Comparison of ENCODE assay signal across 8 cellular contexts in the genomic region with DNA sequence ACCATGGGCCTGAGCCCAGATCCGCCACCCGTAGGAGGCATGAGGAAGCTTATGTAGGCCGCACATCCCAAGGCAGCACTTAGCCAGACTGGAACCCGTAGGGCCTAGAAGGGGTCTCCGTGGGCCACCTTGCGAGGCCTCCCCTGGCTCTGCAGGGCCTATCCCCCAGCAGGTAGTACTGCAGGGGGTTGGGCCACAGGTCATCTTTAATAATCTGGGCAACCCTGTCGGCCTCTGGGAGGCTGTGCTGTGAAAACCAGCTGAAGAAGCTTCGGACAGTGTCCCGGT. TPM values are rescaled to one million over a fixed set of nuclear protein-coding genes. Genes with fewer than 3 reads are reported as not detected.
A peak's percentile ranks its signal among the peaks of the same experiment; 100 is the strongest.
DNase-seq lines count a peak whose midpoint lies in the region; ATAC-seq and TF ChIP-seq lines count a peak whose summit lies in the region.

No MANE protein-coding gene starts in this region.

- TF ChIP-seq POLR2A in esophagus muscularis mucosa (IDR thresholded peaks at IDR 0.05; ENCODE audit: low read depth) (no peak), prostate gland (IDR thresholded peaks at IDR 0.05) (no peak)

- POLR2A ChIA-PET in CD8-positive, alpha-beta memory T cell (lab: Charles Lee), result interaction anchor here (0.6 kb wide), 1 partner anchor 171 kb away, joined by 3 read pairs; no protein-coding TSS in a partner anchor

- no peaks in the 10 kb centered on the region for H3K9me3 ChIP-seq in CD8-positive, alpha-beta memory T cell (ENCODE audit: low read length)
- H3K9me3 ChIP-seq in T-helper 17 cell (ENCODE audit: control insufficient read depth, low read length, poor library complexity, severe bottlenecking), result no peaks in the 10 kb centered on the region
- no peaks in the 10 kb centered on the region for H3K9me3 ChIP-seq in esophagus muscularis mucosa
- no peaks in the 10 kb centered on the region for H3K9me3 ChIP-seq in prostate gland

- H3K36me3 Mint-ChIP-seq in CD8-positive, alpha-beta memory T cell, result peaks cover 0 to 4% (median 0%) of the 10 kb centered on the region in 3 donors
- peaks cover 3% of the 10 kb centered on the region for H3K36me3 Mint-ChIP-seq in T-helper 17 cell (ENCODE audit: low read depth)

- H3K9me3 Mint-ChIP-seq in CD8-positive, alpha-beta memory T cell, result no peaks in the 10 kb centered on the region

- H3K4me1 Mint-ChIP-seq in CD8-positive, alpha-beta memory T cell, result peaks cover 20 to 29% (median 22%) of the 10 kb centered on the region in 3 donors
- H3K4me1 Mint-ChIP-seq in T-helper 17 cell, result peaks cover 16% of the 10 kb centered on the region

- H3K4me3 ChIP-seq in CD8-positive, alpha-beta memory T cell (ENCODE audit: low read length), result peak overlapping the region; percentile 64
- H3K4me3 ChIP-seq in esophagus muscularis mucosa, result peak overlapping the region; percentile 75 to 82 (median 76)
- peak overlapping the region; percentile 55 to 83 for H3K4me3 ChIP-seq in prostate gland

- peak overlapping the region; percentile 82 to 87 (median 85) for H3K4me3 Mint-ChIP-seq in CD8-positive, alpha-beta memory T cell
- peak overlapping the region; percentile 90 for H3K4me3 Mint-ChIP-seq in T-helper 17 cell

- DNase-seq in CD8-positive, alpha-beta memory T cell, result no peak
- DNase-seq in T-helper 17 cell (no peak), esophagus muscularis mucosa (ENCODE audit: extremely low spot score) (no peak), prostate gland (ENCODE audit: low spot score) (no peak)
- DNase-seq in stimulated activated CD4-positive, alpha-beta T cell treated with anti-CD3 and anti-CD28 coated beads, Interleukin-2, amount 100 ng/mL, for 48 hours, result no peak

- TF ChIP-seq CTCF in esophagus muscularis mucosa (IDR thresholded peaks at IDR 0.05), result no peak
- no peak for TF ChIP-seq CTCF in prostate gland (IDR thresholded peaks at IDR 0.05)

- peaks cover 18% of the 10 kb centered on the region for H3K4me1 ChIP-seq in CD8-positive, alpha-beta memory T cell (ENCODE audit: insufficient read depth, low read length)
- H3K4me1 ChIP-seq in esophagus muscularis mucosa (peaks cover 23 to 65% (median 34%) of the 10 kb centered on the region in 4 donors), prostate gland (replicated peaks) (peaks cover 6% of the 10 kb centered on the region)

- no peaks in the 10 kb centered on the region for H3K27me3 ChIP-seq in CD8-positive, alpha-beta memory T cell (ENCODE audit: insufficient read depth, low read length, poor library complexity, severe bottlenecking)
- H3K27me3 ChIP-seq in esophagus muscularis mucosa, result no peaks in the 10 kb centered on the region
- H3K27me3 ChIP-seq in prostate gland (replicated peaks; ENCODE audit: insufficient read depth), result no peaks in the 10 kb centered on the region

- TF ChIP-seq EP300 in esophagus muscularis mucosa (IDR thresholded peaks at IDR 0.05), result no peak

- CTCF ChIA-PET in CD8-positive, alpha-beta memory T cell (lab: Charles Lee), result no interaction called here

- H3K36me3 ChIP-seq in CD8-positive, alpha-beta memory T cell (ENCODE audit: insufficient read depth, low read length), result no peaks in the 10 kb centered on the region
- peaks cover 0 to 4% (median 2%) of the 10 kb centered on the region in 4 donors for H3K36me3 ChIP-seq in esophagus muscularis mucosa
- H3K36me3 ChIP-seq in prostate gland, result no peaks in the 10 kb centered on the region

- H3K27ac ChIP-seq in CD8-positive, alpha-beta memory T cell (ENCODE audit: low read depth, low read length), result no peak overlapping the region
- H3K27ac ChIP-seq in esophagus muscularis mucosa (replicated peaks in 1 of 4), result peak overlapping the region; percentile 84 to 92 (median 86)
- peak overlapping the region; percentile 91 to 92 for H3K27ac ChIP-seq in prostate gland

- H3K27ac Mint-ChIP-seq in CD8-positive, alpha-beta memory T cell, result peak overlapping the region; percentile 21 to 96 (median 91)
- peak overlapping the region; percentile 87 for H3K27ac Mint-ChIP-seq in T-helper 17 cell

- 86% methylated on average over 2 of the region's 9 CpGs for WGBS in esophagus muscularis mucosa
- 73% methylated on average over 9 of the region's 9 CpGs for WGBS in prostate gland

- H3K27me3 Mint-ChIP-seq in CD8-positive, alpha-beta memory T cell, result peaks cover 0 to 3% of the 10 kb centered on the region in 2 donors
- no peaks in the 10 kb centered on the region for H3K27me3 Mint-ChIP-seq in T-helper 17 cell

- intact Hi-C loops in esophagus muscularis mucosa (cut with DNase I), result no loop called here
- intact Hi-C loops in prostate gland (cut with DNase I), result no loop called here

- ATAC-seq in T-helper 17 cell, result no peak
- ATAC-seq in HG03342 (IDR thresholded peaks at IDR 0.05; ENCODE audit: unreplicated experiment), result no peak
- no peak for ATAC-seq in HG03025 (IDR thresholded peaks at IDR 0.05; ENCODE audit: low FRiP score, unreplicated experiment)
- no peak for ATAC-seq in HG03159 (IDR thresholded peaks at IDR 0.05; ENCODE audit: unreplicated experiment)

RNA-seq across cellular contexts. Expression of a gene that starts 18.5 kb away (rescaled TPM):
- 100 to 1,000 TPM; 120 to 121 TPM for total RNA-seq in CD8-positive, alpha-beta memory T cell
- 4.4 TPM for polyA plus RNA-seq in CD8-positive, alpha-beta memory T cell
- total RNA-seq in T-helper 17 cell, result 10 to 100 TPM; 14.9 to 18.9 TPM
- total RNA-seq in esophagus muscularis mucosa, result 10 to 100 TPM in 1 of 4 donors, 1 to 10 TPM in 3; 5.4 to 10.8 (median 8.0) TPM
- 10 to 100 TPM; 11.2 to 17.4 TPM for total RNA-seq in prostate gland

RNA-seq across cellular contexts. Expression of a gene that starts 18.6 kb away (rescaled TPM):
- 10 to 100 TPM; 87.1 to 88.8 TPM for total RNA-seq in CD8-positive, alpha-beta memory T cell
- polyA plus RNA-seq in CD8-positive, alpha-beta memory T cell, result 15.8 TPM
- total RNA-seq in T-helper 17 cell, result 10 to 100 TPM; 11.1 to 13.6 TPM
- total RNA-seq in esophagus muscularis mucosa, result 10 to 100 TPM; 21.7 to 31.9 (median 29.8) TPM
- 10 to 100 TPM; 33.2 to 44.3 TPM for total RNA-seq in prostate gland

Comparison
In these comparisons a context has a peak if more than half of its experiments do, and no peak if none do; other contexts are left out.
1. RNA of a gene that starts 18.5 kb away (total RNA-seq): 120 to 121 TPM in CD8-positive, alpha-beta memory T cell; 14.9 to 18.9 TPM in T-helper 17 cell, 11.2 to 17.4 TPM in prostate gland and 5.4 to 10.8 TPM in esophagus muscularis mucosa; every median in the first group is over 4 times any median in the second.
2. Peak in every context shown above with its lines, with median percentiles within 50 percentile points of each other: H3K4me3 ChIP-seq.